ENCODE assay signal across 11 cellular contexts in the genomic region with DNA sequence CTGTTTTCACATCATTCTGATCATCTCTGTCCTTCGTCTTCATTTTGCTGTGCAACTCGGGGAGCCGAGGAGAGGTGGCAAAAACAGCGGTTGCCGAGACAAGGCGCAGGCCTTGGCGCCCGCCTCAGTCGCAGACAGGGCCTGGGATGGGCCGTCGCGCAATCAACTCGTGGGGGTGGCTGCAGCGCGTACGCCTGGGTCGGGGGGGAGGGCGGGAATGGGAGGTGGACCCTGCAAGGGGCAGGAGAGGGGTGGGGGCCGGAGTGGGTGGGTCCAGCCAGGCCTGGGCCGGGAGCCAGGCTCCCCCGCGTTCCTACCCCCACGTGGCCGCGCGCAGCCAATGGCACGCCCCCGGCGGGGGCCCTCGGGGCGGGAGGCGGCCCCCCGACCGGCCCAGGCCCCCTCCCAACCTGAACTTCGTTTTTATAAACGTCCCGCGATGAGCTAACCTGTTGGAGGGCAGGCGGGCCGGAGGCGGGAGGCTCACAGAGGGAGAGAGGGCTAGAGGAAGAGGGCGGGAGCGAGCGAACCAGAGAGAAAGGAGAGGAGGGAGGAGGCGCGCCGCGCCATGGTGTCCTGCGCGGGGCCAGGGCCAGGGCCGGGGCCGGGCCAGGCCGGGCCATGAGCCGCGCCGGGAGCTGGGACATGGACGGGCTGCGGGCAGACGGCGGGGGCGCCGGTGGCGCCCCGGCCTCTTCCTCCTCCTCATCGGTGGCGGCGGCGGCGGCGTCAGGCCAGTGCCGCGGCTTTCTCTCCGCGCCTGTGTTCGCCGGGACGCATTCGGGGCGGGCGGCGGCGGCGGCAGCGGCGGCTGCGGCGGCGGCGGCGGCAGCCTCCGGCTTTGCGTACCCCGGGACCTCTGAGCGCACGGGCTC. TPM values are rescaled to one million over a fixed set of nuclear protein-coding genes. Genes with fewer than 3 reads are reported as not detected.
DNase-seq lines count a peak whose midpoint lies in the region; ATAC-seq and TF ChIP-seq lines count a peak whose summit lies in the region.
"Had no signal": no experiment of that assay in that cellular context is flagged by ENCODE, and none has a peak within 500 bp of the region (broad histone marks: within the 10 kb centered on the region; RNA-seq: fewer than 3 reads in every experiment).

Gene HOXD13 (plus strand): TSS at position 452 of the 875 bp plus-strand sequence. CDS start 170 bp downstream, at position 622.

- H3K4me1 ChIP-seq in rectal smooth muscle tissue (ENCODE audit: control insufficient read depth, insufficient read depth, low read length) = peaks cover 3% of the 10 kb centered on the region
- peaks cover 4 to 29% of the 10 kb centered on the region in 2 donors for H3K4me1 ChIP-seq in adrenal gland (replicated peaks in 1 of 2)

- H3K27me3 ChIP-seq in rectal smooth muscle tissue (ENCODE audit: control insufficient read depth, insufficient read depth, low read length) = peaks cover 51% of the 10 kb centered on the region
- H3K27me3 ChIP-seq in adrenal gland = peaks cover 97% of the 10 kb centered on the region

- no peaks in the 10 kb centered on the region for H3K9me3 Mint-ChIP-seq in endothelial cell (ENCODE audit: unreplicated experiment)

- peak within 1 kb of the TSS; percentile 30 for H3K27ac ChIP-seq in rectal smooth muscle tissue (ENCODE audit: low read depth, low read length)
- H3K27ac ChIP-seq in adrenal gland = no peak within 1 kb of the TSS

- H3K4me3 ChIP-seq in rectal smooth muscle tissue (ENCODE audit: low read length) (peak within 1 kb of the TSS; percentile 64), adrenal gland (peak within 1 kb of the TSS in 1 of 4 donors; percentile 41)

- TF ChIP-seq CTCF in endothelial cell (IDR thresholded peaks at IDR 0.05; ENCODE audit: unreplicated experiment) (no peak), adrenal gland (IDR thresholded peaks at IDR 0.05) (no peak)

- no peak for ATAC-seq in HG02870 (IDR thresholded peaks at IDR 0.05; ENCODE audit: unreplicated experiment)
- no peak for ATAC-seq in GM21526 (IDR thresholded peaks at IDR 0.05; ENCODE audit: low FRiP score, unreplicated experiment)

- WGBS in adrenal gland, 4 donors = 2 to 18% (median 4%) methylated on average over 13 to 94 of the region's 95 CpGs

- H3K36me3 ChIP-seq in rectal smooth muscle tissue (ENCODE audit: control insufficient read depth, insufficient read depth, low read length) = no peaks in the 10 kb centered on the region
- H3K36me3 ChIP-seq in adrenal gland (replicated peaks in 1 of 2) = no peaks in the 10 kb centered on the region

- peaks cover 22% of the 10 kb centered on the region for H3K4me1 Mint-ChIP-seq in endothelial cell (ENCODE audit: unreplicated experiment)

- no peaks in the 10 kb centered on the region for H3K36me3 Mint-ChIP-seq in endothelial cell (ENCODE audit: low read depth, unreplicated experiment)

- DNase-seq in NCI-H345 (lab: John Stamatoyannopoulos, UW) = peak; percentile 21
- no peak for DNase-seq in NCI-H345 treated with DMSO at 0.1 percent for 48 hours (lab: John Stamatoyannopoulos, UW; ENCODE audit: unreplicated experiment)
- peak; percentile 45 to 63 for DNase-seq in NCI-H1930 (lab: John Stamatoyannopoulos, UW)
- DNase-seq in endothelial cell (ENCODE audit: low spot score) = no peak
- DNase-seq in adrenal gland = no peak
- DNase-seq: C1 segment of cervical spinal cord had no signal

- H3K4me3 Mint-ChIP-seq in endothelial cell (ENCODE audit: unreplicated experiment) = no peak within 1 kb of the TSS

- intact Hi-C loops in adrenal gland (cut with DNase I) = loop anchor here in 1 of 2 donors (5.0 to 10.0 kb wide), 2 partner anchors 725 to 838 kb away; no protein-coding TSS in a partner anchor

- no peaks in the 10 kb centered on the region for H3K9me3 ChIP-seq in adrenal gland (replicated peaks in 1 of 3)

- peak within 1 kb of the TSS; percentile 19 for H3K27ac Mint-ChIP-seq in endothelial cell (ENCODE audit: unreplicated experiment)

- no peak for TF ChIP-seq POLR2A in adrenal gland (IDR thresholded peaks at IDR 0.05)

- no peak within 1 kb of the TSS for H3K9ac ChIP-seq in rectal smooth muscle tissue (ENCODE audit: low read length)

- H3K27me3 Mint-ChIP-seq in endothelial cell (ENCODE audit: unreplicated experiment) = peaks cover 36% of the 10 kb centered on the region

RNA-seq across cellular contexts. Expression of gene HOXD13, which starts in this region (rescaled TPM):
- total RNA-seq in endothelial cell (ENCODE audit: unreplicated experiment) (not detected), adrenal gland (not detected)
- polyA plus RNA-seq in adrenal gland = not detected
- total RNA-seq: cerebellum, LHCN-M2 had no signal

Comparison
In these comparisons a context has a peak if more than half of its experiments do, and no peak if none do; other contexts are left out.
1. DNase-seq: peak in NCI-H345 (single experiment) and NCI-H1930 (2 of 2); none in NCI-H345 treated with DMSO at 0.1 percent for 48 hours (single experiment), endothelial cell (single experiment) and adrenal gland (0 of 7).